24 cellular contexts compared by ENCODE assay signal in genomic region chr12:83320350-83320749, GRCh38.
"Had no signal": no experiment of that assay in that cellular context is flagged by ENCODE, and none has a peak within 500 bp of the region (broad histone marks: within the 10 kb centered on the region; RNA-seq: fewer than 3 reads in every experiment).

No MANE protein-coding gene starts in this region.

- FAIRE-seq: astrocyte, endothelial cell of umbilical vein had no signal

- DNase-seq: activated CD4-positive, alpha-beta T cell treated with anti-CD3 and anti-CD28 coated beads for 1 hour; activated CD4-positive, alpha-beta T cell treated with anti-CD3 and anti-CD28 coated beads, Interleukin-2, amount 50 U/mL, for 1 hour; activated CD8-positive, alpha-beta T cell treated with anti-CD3 and anti-CD28 coated beads, Interleukin-2, amount 10 ng/mL, durations not matched to agents 7 days and 5 days; activated naive CD4-positive, alpha-beta T cell; central memory CD4-positive, alpha-beta T cell; dermis blood vessel endothelial cell; effector memory CD8-positive, alpha-beta T cell; foreskin melanocyte; immature natural killer cell; lower lobe of right lung; naive thymus-derived CD4-positive, alpha-beta T cell; retina; sigmoid colon; stimulated activated CD4-positive, alpha-beta T cell treated with anti-CD3 and anti-CD28 coated beads, Interleukin-15, amount 100 ng/mL, for 24 hours; stomach had no signal

- H3K4me2 ChIP-seq: neural progenitor cell, smooth muscle cell had no signal

- H2AFZ ChIP-seq: neural progenitor cell had no signal

- H3K27me3 ChIP-seq: neural progenitor cell, sigmoid colon, stomach, suprapubic skin, tibial nerve had no signal

- H3K27ac ChIP-seq: lower lobe of right lung, neural progenitor cell, stomach, suprapubic skin, tibial nerve had no signal

- H3K36me3 ChIP-seq: lower lobe of right lung, neural progenitor cell, sigmoid colon, stomach, suprapubic skin, tibial nerve had no signal

- ATAC-seq: activated CD8-positive, alpha-beta T cell treated with anti-CD3 and anti-CD28 coated beads, Interleukin-2, amount 10 ng/mL, durations not matched to agents 7 days and 5 days; effector memory CD8-positive, alpha-beta T cell; esophagus mucosa; left lobe of liver; lower lobe of right lung; naive thymus-derived CD4-positive, alpha-beta T cell; stimulated activated memory B cell treated with anti-CD40 and anti-IgM and Interleukin-4, amounts not matched to agents 10 μg/mL and 1 μg/mL and 100 μg/mL, for 72 hours had no signal

- H3K9me3 ChIP-seq: lower lobe of right lung, sigmoid colon, stomach, suprapubic skin, tibial nerve had no signal

- H3K9ac ChIP-seq: neural progenitor cell had no signal

- H3K4me3 ChIP-seq: lower lobe of right lung, neural progenitor cell, sigmoid colon, smooth muscle cell, stomach, suprapubic skin, tibial nerve had no signal

- H3K4me1 ChIP-seq: lower lobe of right lung, neural progenitor cell, stomach, suprapubic skin, tibial nerve had no signal
